ENCODE assay signal across 1 cellular context in the genomic region with DNA sequence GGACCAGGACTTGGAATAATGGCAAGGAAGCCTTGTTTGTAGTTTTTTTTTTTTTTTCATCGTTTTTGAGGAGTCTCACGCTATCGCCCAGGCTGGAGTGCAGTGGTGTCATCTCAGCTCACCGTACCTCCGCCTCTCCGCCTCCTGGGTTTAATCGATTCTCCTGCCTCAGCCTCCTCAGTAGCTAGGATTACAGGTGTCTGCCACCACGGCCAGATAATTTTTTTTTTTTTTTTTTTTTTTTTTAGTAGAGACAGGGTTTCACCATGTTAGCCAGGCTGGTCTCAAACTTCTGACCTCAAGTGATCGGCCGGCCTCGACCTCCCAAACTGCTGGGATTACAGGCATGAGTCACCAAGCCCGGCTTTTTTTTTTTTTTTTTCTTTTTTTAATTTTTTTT. TPM values are rescaled to one million over a fixed set of nuclear protein-coding genes. Genes with fewer than 3 reads are reported as not detected.
"Had no signal": no experiment of that assay in that cellular context is flagged by ENCODE, and none has a peak within 500 bp of the region (broad histone marks: within the 10 kb centered on the region; RNA-seq: fewer than 3 reads in every experiment).

No MANE protein-coding gene starts in this region.

RNA-seq across cellular contexts. Expression of a gene that starts 53.2 kb away (rescaled TPM):
- polyA plus RNA-seq: neural cell had no signal
